Comparison of ENCODE assay signal across 14 cellular contexts in the genomic region with DNA sequence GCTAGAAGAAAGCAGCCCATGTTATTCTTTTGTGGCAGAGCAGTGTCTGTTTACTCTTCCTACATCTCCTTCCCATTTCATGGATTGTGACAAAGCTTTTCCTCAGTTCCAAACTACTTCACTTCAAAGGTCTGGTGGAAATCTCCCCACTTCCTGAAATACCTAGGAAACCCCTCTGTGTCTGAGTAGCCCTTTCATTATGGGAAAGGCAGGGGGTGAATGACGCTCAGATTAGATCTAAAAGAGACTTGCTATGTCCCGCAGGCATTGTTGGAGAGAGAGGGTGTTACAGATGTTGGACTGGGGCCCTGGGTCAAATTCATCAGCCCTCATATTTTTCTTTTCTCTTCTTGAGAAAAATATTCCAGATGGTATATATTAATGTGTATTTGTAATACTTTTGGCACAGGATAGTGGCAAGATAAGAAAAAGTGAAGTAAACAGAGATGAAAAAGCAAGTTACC.
DNase-seq lines count a peak whose midpoint lies in the region; ATAC-seq and TF ChIP-seq lines count a peak whose summit lies in the region.
"Had no signal": no experiment of that assay in that cellular context is flagged by ENCODE, and none has a peak within 500 bp of the region (broad histone marks: within the 10 kb centered on the region; RNA-seq: fewer than 3 reads in every experiment).

No MANE protein-coding gene starts in this region.

- no peaks in the 10 kb centered on the region for H3K36me3 Mint-ChIP-seq in HFFc6 (ENCODE audit: low read depth)
- H3K36me3 Mint-ChIP-seq in stimulated activated naive B cell treated with anti-CD40 and anti-IgM and Interleukin-4, amounts not matched to agents 10 μg/mL and 1 μg/mL and 100 μg/mL, for 72 hours, result no peaks in the 10 kb centered on the region
- H3K36me3 Mint-ChIP-seq: immature natural killer cell had no signal

- dilution Hi-C loops in mammary epithelial cell (cut with HindIII; ENCODE audit: low sequenced_read_pairs), result no loop called here

- H3K4me1 Mint-ChIP-seq in HFFc6 (ENCODE audit: low read depth), result peaks cover 54% of the 10 kb centered on the region
- no peaks in the 10 kb centered on the region for H3K4me1 Mint-ChIP-seq in stimulated activated naive B cell treated with anti-CD40 and anti-IgM and Interleukin-4, amounts not matched to agents 10 μg/mL and 1 μg/mL and 100 μg/mL, for 72 hours
- H3K4me1 Mint-ChIP-seq: activated CD4-positive, alpha-beta memory T cell treated with anti-CD3 and anti-CD28 coated beads, Interleukin-2, amount 10 ng/mL, durations not matched to agents 7 days and 5 days; immature natural killer cell had no signal

- no peaks in the 10 kb centered on the region for H3K27me3 Mint-ChIP-seq in HFFc6 (ENCODE audit: insufficient read depth)
- peaks cover 5 to 6% of the 10 kb centered on the region in 2 donors for H3K27me3 Mint-ChIP-seq in stimulated activated naive B cell treated with anti-CD40 and anti-IgM and Interleukin-4, amounts not matched to agents 10 μg/mL and 1 μg/mL and 100 μg/mL, for 72 hours

- no peak overlapping the region for H3K27ac ChIP-seq in mammary epithelial cell (ENCODE audit: insufficient read depth, low read depth, low read length)
- H3K27ac ChIP-seq in urinary bladder (ENCODE audit: low read depth), result peak overlapping the region; percentile 59
- H3K27ac ChIP-seq: cardiac muscle cell had no signal

- intact Hi-C loops in mammary epithelial cell (cut with micrococcal nuclease), result no loop called here

- H3K79me2 ChIP-seq in mammary epithelial cell (ENCODE audit: insufficient read depth, low read length), result no peaks in the 10 kb centered on the region

- no peak for TF ChIP-seq CTCF in HFFc6 (IDR thresholded peaks at IDR 0.05)
- no peak for TF ChIP-seq CTCF in mammary epithelial cell (conservative IDR thresholded peaks at IDR 0.05 in 1 of 2, IDR thresholded peaks at IDR 0.05 in 1 of 2; ENCODE audit: extremely low read depth in 1 of 2, insufficient read depth in 1 of 2, low read depth in 1 of 2, low read length in 2 of 2)

- WGBS in mammary epithelial cell (ENCODE audit: low coverage, missing lambda C conversion rate), result 38% methylated on average over 2 of the region's 2 CpGs
- 23% methylated on average over 2 of the region's 2 CpGs for WGBS in urinary bladder

- no peak for ATAC-seq in HG02938 (IDR thresholded peaks at IDR 0.05; ENCODE audit: unreplicated experiment)
- ATAC-seq in stimulated activated naive B cell treated with anti-CD40 and anti-IgM and Interleukin-4, amounts not matched to agents 10 μg/mL and 1 μg/mL and 100 μg/mL, for 72 hours (replicated peaks), result no peak

- H3K4me2 ChIP-seq in mammary epithelial cell (ENCODE audit: insufficient read depth, low read depth, low read length), result no peak overlapping the region

- H3K9me3 ChIP-seq in mammary epithelial cell (replicated peaks; ENCODE audit: insufficient read depth, low read length), result no peaks in the 10 kb centered on the region

- H3K36me3 ChIP-seq in mammary epithelial cell (ENCODE audit: insufficient read depth, low read length) (no peaks in the 10 kb centered on the region), urinary bladder (ENCODE audit: insufficient read depth) (no peaks in the 10 kb centered on the region)
- H3K36me3 ChIP-seq: cardiac muscle cell had no signal

- H3K4me3 Mint-ChIP-seq in HFFc6, result peak overlapping the region; percentile 41
- no peak overlapping the region for H3K4me3 Mint-ChIP-seq in stimulated activated naive B cell treated with anti-CD40 and anti-IgM and Interleukin-4, amounts not matched to agents 10 μg/mL and 1 μg/mL and 100 μg/mL, for 72 hours
- H3K4me3 Mint-ChIP-seq: activated CD4-positive, alpha-beta memory T cell treated with anti-CD3 and anti-CD28 coated beads, Interleukin-2, amount 10 ng/mL, durations not matched to agents 7 days and 5 days; immature natural killer cell; T-helper 2 cell treated with Interferon-gamma antibody and Interleukin-4, amounts not matched to agents 5 μg/mL and 100 μg/mL, for 36 hours had no signal

- H3K4me1 ChIP-seq in mammary epithelial cell (ENCODE audit: insufficient read depth, low read length), result peaks cover 6% of the 10 kb centered on the region
- H3K4me1 ChIP-seq in urinary bladder (ENCODE audit: insufficient read depth), result no peaks in the 10 kb centered on the region

- no peaks in the 10 kb centered on the region for H3K9me3 Mint-ChIP-seq in HFFc6
- H3K9me3 Mint-ChIP-seq in stimulated activated naive B cell treated with anti-CD40 and anti-IgM and Interleukin-4, amounts not matched to agents 10 μg/mL and 1 μg/mL and 100 μg/mL, for 72 hours, result no peaks in the 10 kb centered on the region
- H3K9me3 Mint-ChIP-seq: activated CD4-positive, alpha-beta memory T cell treated with anti-CD3 and anti-CD28 coated beads, Interleukin-2, amount 10 ng/mL, durations not matched to agents 7 days and 5 days; T-helper 2 cell treated with Interferon-gamma antibody and Interleukin-4, amounts not matched to agents 5 μg/mL and 100 μg/mL, for 36 hours had no signal

- no peaks in the 10 kb centered on the region for H3K27me3 ChIP-seq in mammary epithelial cell (ENCODE audit: insufficient read depth, low read length)
- H3K27me3 ChIP-seq: cardiac muscle cell had no signal

- H4K20me1 ChIP-seq in mammary epithelial cell (ENCODE audit: insufficient read depth, low read length), result no peaks in the 10 kb centered on the region

- CTCF ChIA-PET in mammary epithelial cell (lab: Charles Lee; ENCODE audit: low non-redundant PET), result no interaction called here

- H3K4me3 ChIP-seq in mammary epithelial cell (replicated peaks in 1 of 3; ENCODE audit: insufficient read depth in 1 of 3, low read depth in 2 of 3, low read length in 3 of 3) (no peak overlapping the region), urinary bladder (ENCODE audit: low read depth, low read length) (no peak overlapping the region)
- H3K4me3 ChIP-seq: cardiac muscle cell had no signal

- H3K9ac ChIP-seq in mammary epithelial cell (ENCODE audit: insufficient read depth, low read length), result no peak overlapping the region

- peak overlapping the region; percentile 64 for H3K27ac Mint-ChIP-seq in HFFc6
- no peak overlapping the region for H3K27ac Mint-ChIP-seq in stimulated activated naive B cell treated with anti-CD40 and anti-IgM and Interleukin-4, amounts not matched to agents 10 μg/mL and 1 μg/mL and 100 μg/mL, for 72 hours
- H3K27ac Mint-ChIP-seq: activated CD4-positive, alpha-beta memory T cell treated with anti-CD3 and anti-CD28 coated beads, Interleukin-2, amount 10 ng/mL, durations not matched to agents 7 days and 5 days; immature natural killer cell; T-helper 2 cell treated with Interferon-gamma antibody and Interleukin-4, amounts not matched to agents 5 μg/mL and 100 μg/mL, for 36 hours had no signal

- no TSS peak for BruUV-seq in mammary epithelial cell (replicated peaks; lab: Mats Ljungman, UMichigan)

- DNase-seq in HFFc6, result no peak
- no peak for DNase-seq in mammary epithelial cell
- peak; percentile 16 for DNase-seq in iris pigment epithelial cell (ENCODE audit: low read depth)
- DNase-seq in stimulated activated naive B cell treated with anti-CD40 and anti-IgM and Interleukin-4, amounts not matched to agents 10 μg/mL and 1 μg/mL and 100 μg/mL, for 72 hours, result no peak
- DNase-seq in NOMO-1 treated with dmso at 0.1 percent for 144 hours (lab: John Stamatoyannopoulos, UW; ENCODE audit: unreplicated experiment), result no peak
- DNase-seq: activated CD4-positive, alpha-beta memory T cell treated with anti-CD3 and anti-CD28 coated beads, Interleukin-2, amount 10 ng/mL, durations not matched to agents 7 days and 5 days; activated effector memory CD4-positive, alpha-beta T cell treated with anti-CD3 and anti-CD28 coated beads, Interleukin-2, amount 50 U/mL, for 16 hours; immature natural killer cell; NCI-H1436; NCI-H510A treated with DMSO at 0.1 percent for 48 hours had no signal

- in situ Hi-C loops in mammary epithelial cell (cut with MboI; ENCODE audit: low sequenced_read_pairs in 2 of 2), result loop anchor here in 1 of 2 donors (25.0 kb wide), 1 partner anchor 237 kb away; no protein-coding TSS in a partner anchor

- H2AFZ ChIP-seq in mammary epithelial cell (ENCODE audit: low read depth, low read length), result peak overlapping the region; percentile 70
